1 cellular context compared by ENCODE assay signal in the genomic region with DNA sequence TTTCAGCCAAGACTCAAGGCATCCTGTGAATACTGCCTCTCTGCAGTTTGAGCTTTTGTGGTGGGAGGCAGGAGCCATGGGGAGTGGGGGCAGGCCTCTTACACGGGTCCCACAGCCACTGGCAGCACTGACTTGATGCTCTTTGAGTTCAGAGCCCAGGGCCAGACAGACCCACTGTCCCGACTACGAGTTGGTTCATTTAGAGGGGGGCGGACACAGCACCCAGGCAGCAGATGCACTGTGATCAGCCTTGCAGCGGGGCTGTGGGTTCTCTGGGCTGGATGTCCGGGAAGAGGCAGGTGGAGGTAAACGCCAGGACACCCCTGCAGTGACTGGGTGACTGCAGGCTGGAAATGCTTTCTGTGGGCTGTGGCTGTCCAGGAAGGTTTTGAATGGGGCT.
TF ChIP-seq lines count a peak whose summit lies in the region.

No MANE protein-coding gene starts in this region.

TF ChIP-seq in IMR-90, 13 proteins besides CTCF, POLR2A, EP300 and RAD21 (continued from another document):
- TF ChIP-seq NFE2L2 (IDR thresholded peaks at IDR 0.05; ENCODE audit: low read depth, low read length) (no peak), FOS (IDR thresholded peaks at IDR 0.05; ENCODE audit: low read depth, low read length) (no peak), RFX5 (IDR thresholded peaks at IDR 0.05; ENCODE audit: low read depth, low read length) (no peak), SMC3 (IDR thresholded peaks at IDR 0.05; ENCODE audit: low read depth, low read length) (no peak), MAFK (IDR thresholded peaks at IDR 0.05; ENCODE audit: low read depth, low read length) (no peak), CEBPB (IDR thresholded peaks at IDR 0.05; ENCODE audit: low read depth, low read length) (no peak), ELK1 (IDR thresholded peaks at IDR 0.05; ENCODE audit: borderline replicate concordance, low read depth, low read length) (no peak)
